In the genomic region with DNA sequence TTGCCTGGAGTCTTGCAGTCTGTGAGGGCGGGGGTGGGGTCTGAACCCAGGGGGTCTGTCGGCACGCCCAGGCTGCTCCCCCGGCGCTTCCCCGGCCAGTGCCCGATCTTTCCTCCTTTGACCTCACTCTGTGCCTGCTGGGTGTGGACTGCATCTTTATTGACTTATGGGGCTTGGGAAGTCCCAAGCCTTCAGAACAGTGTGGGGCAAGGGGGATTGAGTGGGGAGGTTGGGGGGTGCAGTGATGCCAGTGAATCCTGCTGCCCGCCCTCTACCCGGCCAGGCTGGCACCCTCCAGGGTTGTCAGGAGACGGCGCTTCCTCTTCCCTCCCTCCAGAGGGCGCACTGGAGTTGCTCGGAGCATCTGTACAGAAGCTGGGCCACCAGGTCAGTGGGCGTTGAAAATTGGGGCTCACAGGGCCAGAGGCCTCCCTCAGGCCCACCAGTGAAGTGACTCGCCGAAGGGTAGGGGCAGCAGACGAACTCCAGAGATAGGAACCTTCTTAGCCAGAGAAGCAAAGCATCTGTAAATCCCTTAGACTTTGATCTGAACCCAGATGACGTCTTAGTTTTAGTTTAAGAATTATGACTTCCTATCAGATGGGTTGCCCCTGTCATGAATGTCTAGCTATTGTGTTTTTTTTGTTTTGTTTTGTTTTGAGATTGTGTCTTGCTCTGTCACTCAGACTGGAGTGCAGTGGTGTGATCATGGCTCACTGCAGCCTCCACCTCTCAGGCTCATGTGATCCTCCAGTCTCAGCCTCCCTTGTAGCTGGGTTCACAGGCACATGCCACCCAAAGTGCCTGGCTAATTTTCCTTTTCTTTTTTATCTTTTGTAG, we compare ENCODE assay signal across 1 cellular context.
TF ChIP-seq lines count a peak whose summit lies in the region.

No MANE protein-coding gene starts in this region.

TF ChIP-seq in K562, 482 proteins besides CTCF, POLR2A, EP300 and RAD21 (continued from another document and continues in another):
- TF ChIP-seq CTBP1 (IDR thresholded peaks at IDR 0.05; ENCODE audit: borderline replicate concordance) (0 out of 2 replicates have a peak, but pooled peaks have one; percentile 30), KLF16 (IDR thresholded peaks at IDR 0.05) (peak; percentile 48; the same call in 1 of the 2 replicates), PPARD (CRISPR knock-in tag; IDR thresholded peaks at IDR 0.05) (no peak), U2AF1 (optimal IDR thresholded peaks at IDR 0.05; ENCODE audit: low read depth, low read length) (no peak), NFYB (IDR thresholded peaks at IDR 0.05; ENCODE audit: extremely low read depth, insufficient read length) (no peak), HDAC6 (IDR thresholded peaks at IDR 0.05; ENCODE audit: low read depth, low read length) (no peak), CBFA2T2 (conservative IDR thresholded peaks at IDR 0.05) (peak; percentile 20; the same call in 1 of the 2 replicates), DMBX1 (CRISPR knock-in tag; IDR thresholded peaks at IDR 0.05; ENCODE audit: borderline replicate concordance) (0 out of 2 replicates have a peak, but pooled peaks have one; percentile 21), CEBPB (tag; IDR thresholded peaks at IDR 0.05) (no peak), DPF2 (IDR thresholded peaks at IDR 0.05) (peak; percentile 38; the same call in 1 of the 2 replicates), MEIS2 (IDR thresholded peaks at IDR 0.05; ENCODE audit: partially characterized antibody) (peak; percentile 62), ATF1 (CRISPR knock-in tag; IDR thresholded peaks at IDR 0.05) (no peak), ATF1 (tag; IDR thresholded peaks at IDR 0.05) (peak; percentile 20; the same call in 1 of the 2 replicates), HNRNPL (IDR thresholded peaks at IDR 0.05; ENCODE audit: low read depth, low read length) (no peak), HCFC1 (IDR thresholded peaks at IDR 0.05; ENCODE audit: low read depth, low read length) (0 out of 2 replicates have a peak, but pooled peaks have one; percentile 33), SMAD4 (CRISPR knock-in tag; conservative IDR thresholded peaks at IDR 0.05) (peak; percentile 45; the same call in 1 of the 2 replicates), CREB1 (IDR thresholded peaks at IDR 0.05) (0 out of 2 replicates have a peak, but pooled peaks have one; percentile 12), CREB1 (CRISPR knock-in tag; IDR thresholded peaks at IDR 0.05) (no peak), ETV6 (IDR thresholded peaks at IDR 0.05; ENCODE audit: borderline replicate concordance in 1 of 2, low read depth in 2 of 2, low read length in 1 of 2) (no peak), ETV6 (CRISPR knock-in tag; IDR thresholded peaks at IDR 0.05; ENCODE audit: borderline replicate concordance) (no peak), ZNF717 (CRISPR knock-in tag; IDR thresholded peaks at IDR 0.05) (no peak), EWSR1 (IDR thresholded peaks at IDR 0.05; ENCODE audit: borderline replicate concordance, low read depth, partially characterized antibody) (no peak), SMARCA5 (IDR thresholded peaks at IDR 0.05) (0 out of 2 replicates have a peak, but pooled peaks have one; percentile 43), MYNN (IDR thresholded peaks at IDR 0.05) (0 out of 2 replicates have a peak, but pooled peaks have one; percentile 31), MYNN (CRISPR knock-in tag; IDR thresholded peaks at IDR 0.05) (no peak), EGR1 (conservative IDR thresholded peaks at IDR 0.05) (peak; percentile 77), TEAD1 (CRISPR knock-in tag; IDR thresholded peaks at IDR 0.05) (0 out of 4 replicates have a peak, but pooled peaks of 1 of the 2 experiments have one; percentile 8), ZNF239 (CRISPR knock-in tag; IDR thresholded peaks at IDR 0.05) (0 out of 2 replicates have a peak, but pooled peaks have one; percentile 5), ZBTB7A (IDR thresholded peaks at IDR 0.05; ENCODE audit: borderline replicate concordance, control insufficient read depth, low read depth, low read length) (peak; percentile 71; the same call in 1 of the 2 replicates), KDM2B (CRISPR knock-in tag; IDR thresholded peaks at IDR 0.05) (no peak), TCFL5 (CRISPR knock-in tag; conservative IDR thresholded peaks at IDR 0.05) (no peak), JUND (IDR thresholded peaks at IDR 0.05; ENCODE audit: borderline replicate concordance, low read depth, low read length) (0 out of 2 replicates have a peak, but pooled peaks have one; percentile 12), JUND (tag; IDR thresholded peaks at IDR 0.05; ENCODE audit: borderline replicate concordance, low read depth, low read length) (no peak), BHLHE40 (IDR thresholded peaks at IDR 0.05; ENCODE audit: low read length) (0 out of 2 replicates have a peak, but pooled peaks have one; percentile 4), GABPB1 (CRISPR knock-in tag; IDR thresholded peaks at IDR 0.05) (0 out of 2 replicates have a peak, but pooled peaks have one; percentile 5), YY1 (IDR thresholded peaks at IDR 0.05; ENCODE audit: borderline replicate concordance in 1 of 3, control insufficient read depth in 1 of 3, extremely low read depth in 1 of 3, insufficient read depth in 3 of 3, insufficient read length in 1 of 3, insufficient replicate concordance in 2 of 3, low read depth in 1 of 3, low read length in 2 of 3) (peak in 1 of 3 experiments; percentile 4), MAFG (tag; conservative IDR thresholded peaks at IDR 0.05) (0 out of 2 replicates have a peak, but pooled peaks have one; percentile 14)
- TF ChIP-seq, protein P1, sequence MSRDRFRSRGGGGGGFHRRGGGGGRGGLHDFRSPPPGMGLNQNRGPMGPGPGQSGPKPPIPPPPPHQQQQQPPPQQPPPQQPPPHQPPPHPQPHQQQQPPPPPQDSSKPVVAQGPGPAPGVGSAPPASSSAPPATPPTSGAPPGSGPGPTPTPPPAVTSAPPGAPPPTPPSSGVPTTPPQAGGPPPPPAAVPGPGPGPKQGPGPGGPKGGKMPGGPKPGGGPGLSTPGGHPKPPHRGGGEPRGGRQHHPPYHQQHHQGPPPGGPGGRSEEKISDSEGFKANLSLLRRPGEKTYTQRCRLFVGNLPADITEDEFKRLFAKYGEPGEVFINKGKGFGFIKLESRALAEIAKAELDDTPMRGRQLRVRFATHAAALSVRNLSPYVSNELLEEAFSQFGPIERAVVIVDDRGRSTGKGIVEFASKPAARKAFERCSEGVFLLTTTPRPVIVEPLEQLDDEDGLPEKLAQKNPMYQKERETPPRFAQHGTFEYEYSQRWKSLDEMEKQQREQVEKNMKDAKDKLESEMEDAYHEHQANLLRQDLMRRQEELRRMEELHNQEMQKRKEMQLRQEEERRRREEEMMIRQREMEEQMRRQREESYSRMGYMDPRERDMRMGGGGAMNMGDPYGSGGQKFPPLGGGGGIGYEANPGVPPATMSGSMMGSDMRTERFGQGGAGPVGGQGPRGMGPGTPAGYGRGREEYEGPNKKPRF (IDR thresholded peaks at IDR 0.05; ENCODE audit: low read depth, low read length): no peak
- TF ChIP-seq, protein P2, sequence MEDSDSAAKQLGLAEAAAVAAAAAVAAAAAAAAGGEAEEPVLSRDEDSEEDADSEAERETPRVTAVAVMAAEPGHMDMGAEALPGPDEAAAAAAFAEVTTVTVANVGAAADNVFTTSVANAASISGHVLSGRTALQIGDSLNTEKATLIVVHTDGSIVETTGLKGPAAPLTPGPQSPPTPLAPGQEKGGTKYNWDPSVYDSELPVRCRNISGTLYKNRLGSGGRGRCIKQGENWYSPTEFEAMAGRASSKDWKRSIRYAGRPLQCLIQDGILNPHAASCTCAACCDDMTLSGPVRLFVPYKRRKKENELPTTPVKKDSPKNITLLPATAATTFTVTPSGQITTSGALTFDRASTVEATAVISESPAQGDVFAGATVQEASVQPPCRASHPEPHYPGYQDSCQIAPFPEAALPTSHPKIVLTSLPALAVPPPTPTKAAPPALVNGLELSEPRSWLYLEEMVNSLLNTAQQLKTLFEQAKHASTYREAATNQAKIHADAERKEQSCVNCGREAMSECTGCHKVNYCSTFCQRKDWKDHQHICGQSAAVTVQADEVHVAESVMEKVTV (CRISPR knock-in tag; IDR thresholded peaks at IDR 0.05): 0 out of 2 replicates have a peak, but pooled peaks have one; percentile 14
- TF ChIP-seq, protein P3, sequence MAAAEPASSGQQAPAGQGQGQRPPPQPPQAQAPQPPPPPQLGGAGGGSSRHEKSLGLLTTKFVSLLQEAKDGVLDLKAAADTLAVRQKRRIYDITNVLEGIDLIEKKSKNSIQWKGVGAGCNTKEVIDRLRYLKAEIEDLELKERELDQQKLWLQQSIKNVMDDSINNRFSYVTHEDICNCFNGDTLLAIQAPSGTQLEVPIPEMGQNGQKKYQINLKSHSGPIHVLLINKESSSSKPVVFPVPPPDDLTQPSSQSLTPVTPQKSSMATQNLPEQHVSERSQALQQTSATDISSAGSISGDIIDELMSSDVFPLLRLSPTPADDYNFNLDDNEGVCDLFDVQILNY (CRISPR knock-in tag; IDR thresholded peaks at IDR 0.05): 0 out of 2 replicates have a peak, but pooled peaks have one; percentile 47
- TF ChIP-seq, protein P4, sequence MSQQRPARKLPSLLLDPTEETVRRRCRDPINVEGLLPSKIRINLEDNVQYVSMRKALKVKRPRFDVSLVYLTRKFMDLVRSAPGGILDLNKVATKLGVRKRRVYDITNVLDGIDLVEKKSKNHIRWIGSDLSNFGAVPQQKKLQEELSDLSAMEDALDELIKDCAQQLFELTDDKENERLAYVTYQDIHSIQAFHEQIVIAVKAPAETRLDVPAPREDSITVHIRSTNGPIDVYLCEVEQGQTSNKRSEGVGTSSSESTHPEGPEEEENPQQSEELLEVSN (IDR thresholded peaks at IDR 0.05; ENCODE audit: borderline replicate concordance in 1 of 2, extremely low read depth in 1 of 2, insufficient read depth in 1 of 2, insufficient read length in 1 of 2, low read depth in 1 of 2, low read length in 1 of 2, poor library complexity in 1 of 2, severe bottlenecking in 1 of 2): no peak
- TF ChIP-seq, protein P5, sequence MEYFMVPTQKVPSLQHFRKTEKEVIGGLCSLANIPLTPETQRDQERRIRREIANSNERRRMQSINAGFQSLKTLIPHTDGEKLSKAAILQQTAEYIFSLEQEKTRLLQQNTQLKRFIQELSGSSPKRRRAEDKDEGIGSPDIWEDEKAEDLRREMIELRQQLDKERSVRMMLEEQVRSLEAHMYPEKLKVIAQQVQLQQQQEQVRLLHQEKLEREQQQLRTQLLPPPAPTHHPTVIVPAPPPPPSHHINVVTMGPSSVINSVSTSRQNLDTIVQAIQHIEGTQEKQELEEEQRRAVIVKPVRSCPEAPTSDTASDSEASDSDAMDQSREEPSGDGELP (CRISPR knock-in tag; IDR thresholded peaks at IDR 0.05; ENCODE audit: borderline replicate concordance): peak; percentile 61; the same call in 1 of the 2 replicates
